Comparison of ENCODE assay signal across 9 cellular contexts in the genomic region with DNA sequence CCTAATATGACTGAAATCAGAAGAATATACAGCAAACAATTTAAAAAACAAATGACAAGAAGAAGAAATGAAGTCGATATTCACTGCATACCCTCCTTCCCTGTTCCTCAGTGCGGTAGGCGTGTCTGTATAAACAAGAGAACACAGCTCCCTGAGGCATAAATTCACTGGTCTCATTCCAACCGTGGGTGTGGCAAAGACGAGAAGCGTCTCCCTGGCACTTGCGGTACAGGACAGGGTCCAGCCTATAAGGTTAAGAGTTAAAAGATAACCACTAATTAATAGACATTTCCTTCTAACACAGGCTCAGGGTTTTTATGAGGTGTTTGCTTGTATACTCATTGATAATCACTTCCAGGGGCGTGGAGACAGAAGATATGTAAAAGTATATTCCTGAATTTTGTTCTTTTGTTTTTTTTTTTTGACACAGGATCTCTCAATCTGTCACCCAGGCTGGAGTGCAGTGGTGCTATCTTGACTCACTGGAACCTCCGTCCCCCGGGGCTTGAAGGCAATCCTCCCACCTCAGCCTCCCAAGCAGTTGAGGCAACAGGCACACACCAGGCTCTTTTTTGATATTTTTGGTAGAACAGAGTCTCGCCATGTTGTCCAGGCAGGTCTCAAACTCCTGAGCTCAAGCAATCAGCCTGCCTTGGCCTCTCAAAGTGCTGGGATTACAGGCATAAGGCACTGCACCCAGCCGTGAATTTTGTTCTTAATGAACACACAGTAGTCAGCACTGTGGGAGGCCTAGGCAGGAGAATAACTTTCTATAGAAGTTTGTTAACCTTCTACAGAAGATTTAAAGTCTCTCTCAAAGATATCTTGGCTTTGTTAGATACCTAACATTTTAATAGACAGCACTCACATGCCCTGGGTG. TPM values are rescaled to one million over a fixed set of nuclear protein-coding genes. Genes with fewer than 3 reads are reported as not detected.
A peak's percentile ranks its signal among the peaks of the same experiment; 100 is the strongest.
DNase-seq lines count a peak whose midpoint lies in the region; ATAC-seq, FAIRE-seq and TF ChIP-seq lines count a peak whose summit lies in the region.
"Had no signal": no experiment of that assay in that cellular context is flagged by ENCODE, and none has a peak within 500 bp of the region (broad histone marks: within the 10 kb centered on the region; RNA-seq: fewer than 3 reads in every experiment).

No MANE protein-coding gene starts in this region.

- CTCF ChIA-PET in K562 (lab: Yijun Ruan, JAX; ENCODE audit: low intra/inter-chr PET ratio) = no interaction called here

- no peaks in the 10 kb centered on the region for H3K9me1 ChIP-seq in K562 (ENCODE audit: control insufficient read depth, insufficient read depth, low read length)

- H4K20me1 ChIP-seq in K562 (replicated peaks; ENCODE audit: control insufficient read depth, insufficient read depth, low read length) = no peaks in the 10 kb centered on the region

- no peak overlapping the region for H3K4me3 ChIP-seq in K562

- H3K9me3 Mint-ChIP-seq in natural killer cell = no peaks in the 10 kb centered on the region
- no peaks in the 10 kb centered on the region for H3K9me3 Mint-ChIP-seq in natural killer cell treated with Interleukin-12 subunit alpha and Interleukin-12 subunit beta and Interleukin-15 and Interleukin-18, amount 100 ng/mL, for 72 hours
- H3K9me3 Mint-ChIP-seq: memory B cell had no signal

- H3K9me3 ChIP-seq in K562 (replicated peaks; ENCODE audit: control insufficient read depth, insufficient read depth, low read depth, low read length) = no peaks in the 10 kb centered on the region

- no peak overlapping the region; a peak in 1 of 4 replicates for H3K9ac ChIP-seq in K562 (ENCODE audit: insufficient read depth in 1 of 2, low read depth in 2 of 2, low read length in 2 of 2)

- no peak overlapping the region for H2AFZ ChIP-seq in K562 (ENCODE audit: low read depth, low read length)

- TF ChIP-seq EP300 in K562 (IDR thresholded peaks at IDR 0.05; ENCODE audit: low read length) = no peak

- H3K27ac ChIP-seq in K562 (ENCODE audit: extremely low read depth, low read depth, low read length) = peak overlapping the region; percentile 10; the same call in 1 of the 3 replicates

- H3K27ac Mint-ChIP-seq in natural killer cell = peak overlapping the region; percentile 63
- H3K27ac Mint-ChIP-seq in natural killer cell treated with Interleukin-12 subunit alpha and Interleukin-12 subunit beta and Interleukin-15 and Interleukin-18, amount 100 ng/mL, for 72 hours = peak overlapping the region in 1 of 2 donors; percentile 57
- H3K27ac Mint-ChIP-seq: memory B cell had no signal

- POLR2A ChIA-PET in K562 (lab: Yijun Ruan, JAX) = interaction anchor here (0.6 to 1.2 kb wide), 2 partner anchors 8 to 12 kb away, joined by 3 read pairs; no protein-coding TSS in a partner anchor

- DNase-seq in natural killer cell = no peak
- no peak for DNase-seq in natural killer cell treated with Interleukin-12 subunit alpha and Interleukin-12 subunit beta and Interleukin-15 and Interleukin-18, amount 100 ng/mL, for 72 hours (ENCODE audit: low spot score)
- DNase-seq in K562 (ENCODE audit: extremely low read depth in 1 of 4, low spot score in 3 of 4) = peak; percentile 19 to 51 (median 28)
- DNase-seq in left kidney (ENCODE audit: low read depth, low spot score) = peak; percentile 67
- DNase-seq in occipital lobe (lab: John Stamatoyannopoulos, UW) = no peak
- no peak for DNase-seq in DMS53 treated with DMSO at 0.1 percent for 48 hours (lab: John Stamatoyannopoulos, UW; ENCODE audit: unreplicated experiment)
- DNase-seq in NCI-H2107 treated with DMSO at 0.1 percent for 48 hours (lab: John Stamatoyannopoulos, UW; ENCODE audit: unreplicated experiment) = no peak

- TF ChIP-seq CTCF in natural killer cell (IDR thresholded peaks at IDR 0.05) (no peak), K562 (IDR thresholded peaks at IDR 0.05 in 2 of 3, conservative IDR thresholded peaks at IDR 0.05 in 1 of 3; ENCODE audit: insufficient read depth in 2 of 3, low read depth in 1 of 3, low read length in 3 of 3) (no peak)

- H3K4me2 ChIP-seq in K562 (ENCODE audit: insufficient read depth, low read length) = no peak overlapping the region

- peaks cover 16% of the 10 kb centered on the region for H3K36me3 Mint-ChIP-seq in natural killer cell
- peaks cover 23% of the 10 kb centered on the region for H3K36me3 Mint-ChIP-seq in natural killer cell treated with Interleukin-12 subunit alpha and Interleukin-12 subunit beta and Interleukin-15 and Interleukin-18, amount 100 ng/mL, for 72 hours

- ATAC-seq in natural killer cell (no peak), K562 (peak; percentile 90), GM18909 (IDR thresholded peaks at IDR 0.05; ENCODE audit: poor library complexity, unreplicated experiment) (no peak)
- no peak for ATAC-seq in natural killer cell treated with Interleukin-12 subunit alpha and Interleukin-12 subunit beta and Interleukin-15 and Interleukin-18, amount 100 ng/mL, for 72 hours

- H3K4me1 Mint-ChIP-seq in natural killer cell = peaks cover 5 to 10% of the 10 kb centered on the region in 2 donors
- no peaks in the 10 kb centered on the region for H3K4me1 Mint-ChIP-seq in natural killer cell treated with Interleukin-12 subunit alpha and Interleukin-12 subunit beta and Interleukin-15 and Interleukin-18, amount 100 ng/mL, for 72 hours (ENCODE audit: low read depth in 2 of 2)

- peaks cover 0 to 7% of the 10 kb centered on the region in 2 experiments; a peak in 3 of 5 replicates for H3K4me1 ChIP-seq in K562 (replicated peaks in 1 of 2; ENCODE audit: control insufficient read depth in 2 of 2, insufficient read depth in 2 of 2, low read length in 2 of 2)

- intact Hi-C loops in natural killer cell (cut with micrococcal nuclease) (no loop called here), K562 (cut with micrococcal nuclease) (no loop called here)

- H3K79me2 ChIP-seq in K562 (ENCODE audit: control insufficient read depth, insufficient read depth, low read length) = no peaks in the 10 kb centered on the region

- no peaks in the 10 kb centered on the region for H3K27me3 Mint-ChIP-seq in natural killer cell (ENCODE audit: low read depth in 2 of 2)
- H3K27me3 Mint-ChIP-seq in natural killer cell treated with Interleukin-12 subunit alpha and Interleukin-12 subunit beta and Interleukin-15 and Interleukin-18, amount 100 ng/mL, for 72 hours = no peaks in the 10 kb centered on the region
- H3K27me3 Mint-ChIP-seq: memory B cell had no signal

- peak; percentile 73 for FAIRE-seq in K562 (lab: Jason Lieb, UNC)

- H3K4me3 Mint-ChIP-seq in natural killer cell = no peak overlapping the region
- H3K4me3 Mint-ChIP-seq in natural killer cell treated with Interleukin-12 subunit alpha and Interleukin-12 subunit beta and Interleukin-15 and Interleukin-18, amount 100 ng/mL, for 72 hours = no peak overlapping the region
- H3K4me3 Mint-ChIP-seq: memory B cell had no signal

- 18% methylated on average over 11 of the region's 12 CpGs for WGBS in K562 (ENCODE audit: insufficient coverage, low coverage, missing lambda C conversion rate)

- no peak for TF ChIP-seq POLR2A in K562 (conservative IDR thresholded peaks at IDR 0.05)

- H3K27me3 ChIP-seq in K562 (ENCODE audit: control insufficient read depth in 2 of 2, insufficient read depth in 2 of 2, low read length in 2 of 2) = no peaks in the 10 kb centered on the region

- in situ Hi-C loops in K562 (cut with MboI) = no loop called here

- no TSS peak for BruUV-seq in K562 (replicated peaks; lab: Mats Ljungman, UMichigan)

- no peak for TF ChIP-seq RAD21 in K562 (CRISPR knock-in tag; conservative IDR thresholded peaks at IDR 0.05 in 1 of 2, IDR thresholded peaks at IDR 0.05 in 1 of 2)

- peaks cover 47% of the 10 kb centered on the region; the same call in 2 of the 3 replicates for H3K36me3 ChIP-seq in K562 (ENCODE audit: control insufficient read depth, insufficient read depth, low read length)

TF ChIP-seq in K562, 482 proteins besides CTCF, POLR2A, EP300 and RAD21 (continues in another document):
- TF ChIP-seq ZNF24 (IDR thresholded peaks at IDR 0.05) (peak; percentile 48; the same call in 1 of the 2 replicates), CBX8 (IDR thresholded peaks at IDR 0.05; ENCODE audit: borderline replicate concordance, extremely low read depth, low read depth, low read length, poor library complexity, severe bottlenecking) (no peak), RAD51 (IDR thresholded peaks at IDR 0.05; ENCODE audit: borderline replicate concordance, low read depth) (no peak), ZNF785 (CRISPR knock-in tag; IDR thresholded peaks at IDR 0.05) (no peak), ZNF699 (CRISPR knock-in tag; IDR thresholded peaks at IDR 0.05; ENCODE audit: insufficient replicate concordance) (no peak), ILF3 (IDR thresholded peaks at IDR 0.05; ENCODE audit: borderline replicate concordance) (no peak), KLF1 (tag; IDR thresholded peaks at IDR 0.05) (peak; percentile 73; the same call in 1 of the 2 replicates), ZNF232 (CRISPR knock-in tag; IDR thresholded peaks at IDR 0.05) (no peak)

RNA-seq across cellular contexts. Expression of a gene that starts 59.1 kb away (rescaled TPM):
- total RNA-seq in natural killer cell (1 to 10 TPM in 1 of 3 donors, under 1 TPM in 2; 0.24 to 1.8 (median 0.30) TPM), K562 (2014; rRNA removed) (3.1 and 3.5 TPM in 2 replicates), K562 (2014; rRNA removed; fragmentation: Illumina TruSeq; extraction: Trizol) (0.83 and 3.5 TPM in 2 replicates), K562 (2015; rRNA removed; fragmentation: Illumina TruSeq; extraction: Trizol) (3.8 and 4.5 TPM in 2 replicates), K562 (2021) (6.0 and 6.5 TPM in 2 replicates), occipital lobe (1.1 TPM)
- total RNA-seq in natural killer cell treated with Interleukin-12 subunit alpha and Interleukin-12 subunit beta and Interleukin-15 and Interleukin-18, amount 100 ng/mL, for 72 hours = 1 to 10 TPM; 1.4 to 2.2 TPM
- total RNA-seq in K562 (2011; cell fraction: chromatin; rRNA removed; ENCODE audit: low replicate concordance) = 25.8 and 68.7 TPM in 2 replicates
- 42.4 and 55.5 TPM in 2 replicates for total RNA-seq in K562 (2011; cell fraction: nucleolus; rRNA removed)
- 25.3 and 25.6 TPM in 2 replicates for total RNA-seq in K562 (2011; cell fraction: nucleoplasm; rRNA removed)
- polyA plus RNA-seq in K562 (2011; rRNA removed) (6.0 and 11.2 TPM in 2 replicates), K562 (2014; fragmentation: Illumina TruSeq; extraction: Trizol) (1.8 and 3.1 TPM in 2 replicates), K562 (2014; fragmentation: Nextera tagmentation; extraction: Ambion mirVana) (under 1 TPM; 0.23 to 0.31 TPM), K562 (2014; rRNA removed) (5.9 and 7.6 TPM in 2 replicates)
- 3.0 and 3.1 TPM in 2 replicates for polyA plus RNA-seq in K562 (2011; cell fraction: cytosol; rRNA removed)
- polyA plus RNA-seq in K562 (2011; cell fraction: nucleus; rRNA removed) = 89.7 and 97.1 TPM in 2 replicates
- 3.4 and 11.9 TPM in 2 replicates for polyA plus RNA-seq in K562 (2012)
- polyA minus RNA-seq in K562 (2011; rRNA and poly(A)+ RNA removed) = 8.5 and 9.5 TPM in 2 replicates
- polyA minus RNA-seq in K562 (2011; cell fraction: cytosol; rRNA and poly(A)+ RNA removed) = 2.3 and 4.1 TPM in 2 replicates
- polyA minus RNA-seq in K562 (2011; cell fraction: nucleus; rRNA and poly(A)+ RNA removed) = 44.4 and 47.0 TPM in 2 replicates

Comparison
In these comparisons a context has a peak if more than half of its experiments do, and no peak if none do; other contexts are left out.
1. DNase-seq: peak in K562 (4 of 4) and left kidney (single experiment); none in natural killer cell (single experiment), natural killer cell treated with Interleukin-12 subunit alpha and Interleukin-12 subunit beta and Interleukin-15 and Interleukin-18, amount 100 ng/mL, for 72 hours (single experiment), occipital lobe (single experiment), DMS53 treated with DMSO at 0.1 percent for 48 hours (single experiment) and NCI-H2107 treated with DMSO at 0.1 percent for 48 hours (single experiment).